Comparison of ENCODE assay signal across 21 cellular contexts in the genomic region with DNA sequence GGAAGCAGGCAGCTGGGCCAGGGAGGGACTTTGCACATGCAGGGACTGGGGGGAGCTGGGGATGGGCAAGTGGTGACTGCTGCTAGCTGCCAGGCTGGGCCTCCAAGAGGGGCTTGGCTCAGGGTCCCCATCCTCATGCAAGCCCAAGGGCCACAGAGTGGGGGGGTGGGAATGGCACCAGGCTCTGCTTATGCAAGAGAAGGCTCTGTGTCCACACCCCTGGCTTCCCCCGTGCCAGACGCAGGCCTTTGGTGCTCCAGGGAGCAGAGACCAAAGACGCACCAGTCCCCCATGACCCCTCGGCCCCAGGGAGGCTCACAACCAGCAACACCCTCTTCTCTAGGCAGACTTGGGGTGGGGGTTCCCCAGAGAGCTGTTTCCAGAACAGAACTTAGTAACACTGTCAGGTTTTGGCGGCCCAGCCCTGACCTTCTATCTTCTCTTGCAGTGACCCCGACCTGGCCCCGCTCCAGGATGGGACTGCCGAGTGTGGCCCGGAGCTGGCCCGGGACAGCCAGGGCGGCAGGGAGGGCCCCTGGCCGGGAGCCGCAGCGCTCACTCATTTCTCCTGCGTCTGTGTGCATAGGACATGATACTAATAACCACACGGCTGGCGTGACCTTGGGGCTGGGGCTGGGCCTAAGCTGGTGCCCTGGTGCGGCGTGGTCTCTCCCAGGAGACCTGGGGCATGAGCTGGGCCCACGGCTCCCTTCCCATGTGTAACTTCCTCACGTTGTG. TPM values are rescaled to one million over a fixed set of nuclear protein-coding genes. Genes with fewer than 3 reads are reported as not detected.
DNase-seq lines count a peak whose midpoint lies in the region; ATAC-seq lines count a peak whose summit lies in the region.
"Had no signal": no experiment of that assay in that cellular context is flagged by ENCODE, and none has a peak within 500 bp of the region (broad histone marks: within the 10 kb centered on the region; RNA-seq: fewer than 3 reads in every experiment).

No MANE protein-coding gene starts in this region.

- ATAC-seq in Right ventricle myocardium inferior (peak; percentile 12), left lobe of liver (peak; percentile 59), GM21526 (IDR thresholded peaks at IDR 0.05; ENCODE audit: low FRiP score, unreplicated experiment) (no peak)
- ATAC-seq: effector memory CD8-positive, alpha-beta T cell had no signal

- peak; percentile 72 for DNase-seq in Right ventricle myocardium inferior (ENCODE audit: missing footprints)
- DNase-seq in cardiac septum (ENCODE audit: low spot score): no peak
- no peak for DNase-seq in caudate nucleus (lab: John Stamatoyannopoulos, UW)
- peak; percentile 85 for DNase-seq in left lobe of liver (ENCODE audit: low spot score)
- DNase-seq in substantia nigra (lab: John Stamatoyannopoulos, UW): no peak
- DNase-seq in OCI-M1 (lab: John Stamatoyannopoulos, UW): no peak
- no peak for DNase-seq in cerebellar cortex (ENCODE audit: low spot score)
- DNase-seq: activated CD4-positive, alpha-beta T cell treated with anti-CD3 and anti-CD28 coated beads, Interleukin-2, amount 10 ng/mL, durations not matched to agents 24 days and 14 days; activated CD8-positive, alpha-beta memory T cell treated with anti-CD3 and anti-CD28 coated beads, Interleukin-2, amount 50 U/mL, for 48 hours; activated gamma-delta T cell; amniotic stem cell; cerebellar nuclear complex; effector memory CD8-positive, alpha-beta T cell; immature natural killer cell; NCI-H1105; NCI-H2107; NCI-H526; SHP77; stimulated activated CD4-positive, alpha-beta T cell treated with anti-CD3 and anti-CD28 coated beads, Interleukin-4, amount 100 ng/mL, for 24 hours; uterus had no signal

- intact Hi-C loops in Right ventricle myocardium inferior (cut with DNase I): no loop called here
- intact Hi-C loops in cardiac septum (cut with DNase I): no loop called here

- H3K27ac ChIP-seq in caudate nucleus (ENCODE audit: low read depth, low read length): peak overlapping the region; percentile 92
- peak overlapping the region; percentile 95 for H3K27ac ChIP-seq in substantia nigra (ENCODE audit: low read depth, low read length, poor library complexity, severe bottlenecking)
- H3K27ac ChIP-seq: uterus had no signal

RNA-seq across cellular contexts. Expression of a gene that starts 14.3 kb away (rescaled TPM):
- total RNA-seq in Right ventricle myocardium inferior (2.8 TPM), cardiac septum (3.9 TPM), left lobe of liver (1.2 TPM)

RNA-seq across cellular contexts. Expression of a gene that starts 14.7 kb away (rescaled TPM):
- total RNA-seq in Right ventricle myocardium inferior (46.9 TPM), cardiac septum (60.9 TPM), left lobe of liver (25.2 TPM)

Comparison
In these comparisons a context has a peak if more than half of its experiments do, and no peak if none do; other contexts are left out.
1. DNase-seq: peak in Right ventricle myocardium inferior (single experiment) and left lobe of liver (single experiment); none in cardiac septum (single experiment), caudate nucleus (0 of 61), substantia nigra (0 of 49), OCI-M1 (single experiment) and cerebellar cortex (single experiment).